1 cellular context compared by ENCODE assay signal in the genomic region with DNA sequence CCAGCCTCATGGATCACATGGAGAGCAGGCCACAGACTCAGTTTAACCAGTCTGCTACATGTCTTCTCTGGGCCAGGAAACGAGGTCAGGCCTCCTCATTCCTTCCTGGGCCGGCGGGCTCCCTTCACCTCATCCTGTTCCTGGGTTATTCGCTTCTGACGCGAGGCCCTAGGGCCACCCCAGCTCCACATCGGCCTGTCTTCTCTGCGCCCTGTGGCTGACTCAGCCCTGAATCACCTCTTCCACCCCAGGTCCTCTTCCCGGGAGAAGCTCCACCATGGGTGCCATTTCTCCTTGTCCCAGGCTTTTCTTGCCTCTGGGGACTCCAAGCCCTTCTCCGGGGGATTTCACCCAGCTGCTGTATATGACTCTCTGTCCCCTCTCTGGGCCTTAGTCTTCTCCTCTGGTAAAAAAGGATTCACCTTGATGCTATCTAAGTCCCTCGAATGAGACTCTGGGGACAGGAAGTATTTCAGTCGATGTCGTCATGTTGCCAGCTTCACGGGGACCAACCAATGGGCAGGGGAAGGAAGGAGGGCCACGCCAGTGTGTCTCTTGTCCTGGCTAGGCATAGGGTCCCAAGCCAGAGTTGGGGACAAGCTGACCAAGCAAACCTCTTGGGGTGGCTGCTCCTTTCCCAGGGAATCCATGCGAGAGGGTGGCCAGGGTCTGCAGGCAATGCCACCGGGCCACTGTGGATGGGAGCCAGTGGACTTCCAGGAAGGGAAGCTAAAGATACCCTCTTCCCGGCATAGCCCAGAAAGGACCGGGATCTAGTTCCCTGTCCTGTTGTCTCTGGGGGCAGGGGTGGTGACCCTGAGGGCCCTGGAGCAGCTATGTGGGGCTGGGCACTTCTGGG.
TF ChIP-seq lines count a peak whose summit lies in the region.

No MANE protein-coding gene starts in this region.

TF ChIP-seq in K562, 482 proteins besides CTCF, POLR2A, EP300 and RAD21 (continued from another document and continues in another):
- TF ChIP-seq IFI16 (CRISPR knock-in tag; IDR thresholded peaks at IDR 0.05) (peak; percentile 62; the same call in 1 of the 2 replicates), PTBP1 (IDR thresholded peaks at IDR 0.05; ENCODE audit: low read depth, low read length) (no peak), RBFOX2 (IDR thresholded peaks at IDR 0.05; ENCODE audit: low read depth, low read length) (peak; percentile 59; the same call in 1 of the 2 replicates), ZNF197 (CRISPR knock-in tag; IDR thresholded peaks at IDR 0.05; ENCODE audit: low read depth) (peak; percentile 80), CAMTA2 (CRISPR knock-in tag; conservative IDR thresholded peaks at IDR 0.05) (no peak), HOXB6 (CRISPR knock-in tag; IDR thresholded peaks at IDR 0.05; ENCODE audit: borderline replicate concordance) (no peak), KDM5B (IDR thresholded peaks at IDR 0.05; ENCODE audit: insufficient replicate concordance, low read depth, low read length) (no peak), ARNT (IDR thresholded peaks at IDR 0.05) (no peak), E2F3 (CRISPR knock-in tag; IDR thresholded peaks at IDR 0.05) (no peak), KDM4B (IDR thresholded peaks at IDR 0.05; ENCODE audit: borderline replicate concordance in 2 of 2, low read depth in 1 of 2) (no peak), FOS (IDR thresholded peaks at IDR 0.05; ENCODE audit: extremely low read depth, insufficient read length) (no peak), KAT8 (IDR thresholded peaks at IDR 0.05; ENCODE audit: low read depth) (no peak), ZC3H4 (CRISPR knock-in tag; IDR thresholded peaks at IDR 0.05; ENCODE audit: borderline replicate concordance) (no peak), ZNF668 (CRISPR knock-in tag; IDR thresholded peaks at IDR 0.05) (no peak), XRCC3 (IDR thresholded peaks at IDR 0.05) (no peak), ZNF175 (CRISPR knock-in tag; IDR thresholded peaks at IDR 0.05; ENCODE audit: low read depth) (peak; percentile 97), ZNF75A (CRISPR knock-in tag; IDR thresholded peaks at IDR 0.05) (no peak), NCOA6 (IDR thresholded peaks at IDR 0.05) (no peak), TEAD1 (CRISPR knock-in tag; IDR thresholded peaks at IDR 0.05) (peak in 1 of 2 experiments; percentile 64; a peak in 1 of 4 replicates), CBX1 (IDR thresholded peaks at IDR 0.05; ENCODE audit: low read depth) (no peak), CHCHD3 (CRISPR knock-in tag; IDR thresholded peaks at IDR 0.05) (no peak), KAT7 (CRISPR knock-in tag; IDR thresholded peaks at IDR 0.05; ENCODE audit: borderline replicate concordance) (no peak), U2AF2 (optimal IDR thresholded peaks at IDR 0.05; ENCODE audit: low read depth, low read length) (no peak), SPI1 (IDR thresholded peaks at IDR 0.05; ENCODE audit: borderline replicate concordance, low read depth, low read length) (no peak), PHB2 (IDR thresholded peaks at IDR 0.05; ENCODE audit: low read depth) (no peak), TFAM (CRISPR knock-in tag; conservative IDR thresholded peaks at IDR 0.05) (no peak), THRAP3 (IDR thresholded peaks at IDR 0.05; ENCODE audit: borderline replicate concordance) (no peak), CEBPG (CRISPR knock-in tag; IDR thresholded peaks at IDR 0.05) (peak; percentile 83), CEBPG (tag; conservative IDR thresholded peaks at IDR 0.05 in 1 of 2, IDR thresholded peaks at IDR 0.05 in 1 of 2) (peak; percentile 34 to 94; a peak in 3 of 4 replicates), ZBTB7A (IDR thresholded peaks at IDR 0.05; ENCODE audit: borderline replicate concordance, control insufficient read depth, low read depth, low read length) (no peak), RBM34 (IDR thresholded peaks at IDR 0.05; ENCODE audit: borderline replicate concordance, insufficient read depth, low read length) (no peak), NCOR1 (IDR thresholded peaks at IDR 0.05) (no peak), RBM14 (IDR thresholded peaks at IDR 0.05; ENCODE audit: borderline replicate concordance, insufficient read depth, low read depth, low read length) (no peak), NFYB (IDR thresholded peaks at IDR 0.05; ENCODE audit: extremely low read depth, insufficient read length) (no peak), C11orf30 (IDR thresholded peaks at IDR 0.05; ENCODE audit: low read depth) (no peak), SREBF1 (IDR thresholded peaks at IDR 0.05; ENCODE audit: borderline replicate concordance, low read depth, low read length) (no peak)
- TF ChIP-seq, protein P1, sequence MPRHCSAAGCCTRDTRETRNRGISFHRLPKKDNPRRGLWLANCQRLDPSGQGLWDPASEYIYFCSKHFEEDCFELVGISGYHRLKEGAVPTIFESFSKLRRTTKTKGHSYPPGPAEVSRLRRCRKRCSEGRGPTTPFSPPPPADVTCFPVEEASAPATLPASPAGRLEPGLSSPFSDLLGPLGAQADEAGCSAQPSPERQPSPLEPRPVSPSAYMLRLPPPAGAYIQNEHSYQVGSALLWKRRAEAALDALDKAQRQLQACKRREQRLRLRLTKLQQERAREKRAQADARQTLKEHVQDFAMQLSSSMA (CRISPR knock-in tag; IDR thresholded peaks at IDR 0.05) = no peak
- TF ChIP-seq, protein P2, sequence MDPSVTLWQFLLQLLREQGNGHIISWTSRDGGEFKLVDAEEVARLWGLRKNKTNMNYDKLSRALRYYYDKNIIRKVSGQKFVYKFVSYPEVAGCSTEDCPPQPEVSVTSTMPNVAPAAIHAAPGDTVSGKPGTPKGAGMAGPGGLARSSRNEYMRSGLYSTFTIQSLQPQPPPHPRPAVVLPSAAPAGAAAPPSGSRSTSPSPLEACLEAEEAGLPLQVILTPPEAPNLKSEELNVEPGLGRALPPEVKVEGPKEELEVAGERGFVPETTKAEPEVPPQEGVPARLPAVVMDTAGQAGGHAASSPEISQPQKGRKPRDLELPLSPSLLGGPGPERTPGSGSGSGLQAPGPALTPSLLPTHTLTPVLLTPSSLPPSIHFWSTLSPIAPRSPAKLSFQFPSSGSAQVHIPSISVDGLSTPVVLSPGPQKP (CRISPR knock-in tag; IDR thresholded peaks at IDR 0.05) = no peak
- TF ChIP-seq, protein P3, sequence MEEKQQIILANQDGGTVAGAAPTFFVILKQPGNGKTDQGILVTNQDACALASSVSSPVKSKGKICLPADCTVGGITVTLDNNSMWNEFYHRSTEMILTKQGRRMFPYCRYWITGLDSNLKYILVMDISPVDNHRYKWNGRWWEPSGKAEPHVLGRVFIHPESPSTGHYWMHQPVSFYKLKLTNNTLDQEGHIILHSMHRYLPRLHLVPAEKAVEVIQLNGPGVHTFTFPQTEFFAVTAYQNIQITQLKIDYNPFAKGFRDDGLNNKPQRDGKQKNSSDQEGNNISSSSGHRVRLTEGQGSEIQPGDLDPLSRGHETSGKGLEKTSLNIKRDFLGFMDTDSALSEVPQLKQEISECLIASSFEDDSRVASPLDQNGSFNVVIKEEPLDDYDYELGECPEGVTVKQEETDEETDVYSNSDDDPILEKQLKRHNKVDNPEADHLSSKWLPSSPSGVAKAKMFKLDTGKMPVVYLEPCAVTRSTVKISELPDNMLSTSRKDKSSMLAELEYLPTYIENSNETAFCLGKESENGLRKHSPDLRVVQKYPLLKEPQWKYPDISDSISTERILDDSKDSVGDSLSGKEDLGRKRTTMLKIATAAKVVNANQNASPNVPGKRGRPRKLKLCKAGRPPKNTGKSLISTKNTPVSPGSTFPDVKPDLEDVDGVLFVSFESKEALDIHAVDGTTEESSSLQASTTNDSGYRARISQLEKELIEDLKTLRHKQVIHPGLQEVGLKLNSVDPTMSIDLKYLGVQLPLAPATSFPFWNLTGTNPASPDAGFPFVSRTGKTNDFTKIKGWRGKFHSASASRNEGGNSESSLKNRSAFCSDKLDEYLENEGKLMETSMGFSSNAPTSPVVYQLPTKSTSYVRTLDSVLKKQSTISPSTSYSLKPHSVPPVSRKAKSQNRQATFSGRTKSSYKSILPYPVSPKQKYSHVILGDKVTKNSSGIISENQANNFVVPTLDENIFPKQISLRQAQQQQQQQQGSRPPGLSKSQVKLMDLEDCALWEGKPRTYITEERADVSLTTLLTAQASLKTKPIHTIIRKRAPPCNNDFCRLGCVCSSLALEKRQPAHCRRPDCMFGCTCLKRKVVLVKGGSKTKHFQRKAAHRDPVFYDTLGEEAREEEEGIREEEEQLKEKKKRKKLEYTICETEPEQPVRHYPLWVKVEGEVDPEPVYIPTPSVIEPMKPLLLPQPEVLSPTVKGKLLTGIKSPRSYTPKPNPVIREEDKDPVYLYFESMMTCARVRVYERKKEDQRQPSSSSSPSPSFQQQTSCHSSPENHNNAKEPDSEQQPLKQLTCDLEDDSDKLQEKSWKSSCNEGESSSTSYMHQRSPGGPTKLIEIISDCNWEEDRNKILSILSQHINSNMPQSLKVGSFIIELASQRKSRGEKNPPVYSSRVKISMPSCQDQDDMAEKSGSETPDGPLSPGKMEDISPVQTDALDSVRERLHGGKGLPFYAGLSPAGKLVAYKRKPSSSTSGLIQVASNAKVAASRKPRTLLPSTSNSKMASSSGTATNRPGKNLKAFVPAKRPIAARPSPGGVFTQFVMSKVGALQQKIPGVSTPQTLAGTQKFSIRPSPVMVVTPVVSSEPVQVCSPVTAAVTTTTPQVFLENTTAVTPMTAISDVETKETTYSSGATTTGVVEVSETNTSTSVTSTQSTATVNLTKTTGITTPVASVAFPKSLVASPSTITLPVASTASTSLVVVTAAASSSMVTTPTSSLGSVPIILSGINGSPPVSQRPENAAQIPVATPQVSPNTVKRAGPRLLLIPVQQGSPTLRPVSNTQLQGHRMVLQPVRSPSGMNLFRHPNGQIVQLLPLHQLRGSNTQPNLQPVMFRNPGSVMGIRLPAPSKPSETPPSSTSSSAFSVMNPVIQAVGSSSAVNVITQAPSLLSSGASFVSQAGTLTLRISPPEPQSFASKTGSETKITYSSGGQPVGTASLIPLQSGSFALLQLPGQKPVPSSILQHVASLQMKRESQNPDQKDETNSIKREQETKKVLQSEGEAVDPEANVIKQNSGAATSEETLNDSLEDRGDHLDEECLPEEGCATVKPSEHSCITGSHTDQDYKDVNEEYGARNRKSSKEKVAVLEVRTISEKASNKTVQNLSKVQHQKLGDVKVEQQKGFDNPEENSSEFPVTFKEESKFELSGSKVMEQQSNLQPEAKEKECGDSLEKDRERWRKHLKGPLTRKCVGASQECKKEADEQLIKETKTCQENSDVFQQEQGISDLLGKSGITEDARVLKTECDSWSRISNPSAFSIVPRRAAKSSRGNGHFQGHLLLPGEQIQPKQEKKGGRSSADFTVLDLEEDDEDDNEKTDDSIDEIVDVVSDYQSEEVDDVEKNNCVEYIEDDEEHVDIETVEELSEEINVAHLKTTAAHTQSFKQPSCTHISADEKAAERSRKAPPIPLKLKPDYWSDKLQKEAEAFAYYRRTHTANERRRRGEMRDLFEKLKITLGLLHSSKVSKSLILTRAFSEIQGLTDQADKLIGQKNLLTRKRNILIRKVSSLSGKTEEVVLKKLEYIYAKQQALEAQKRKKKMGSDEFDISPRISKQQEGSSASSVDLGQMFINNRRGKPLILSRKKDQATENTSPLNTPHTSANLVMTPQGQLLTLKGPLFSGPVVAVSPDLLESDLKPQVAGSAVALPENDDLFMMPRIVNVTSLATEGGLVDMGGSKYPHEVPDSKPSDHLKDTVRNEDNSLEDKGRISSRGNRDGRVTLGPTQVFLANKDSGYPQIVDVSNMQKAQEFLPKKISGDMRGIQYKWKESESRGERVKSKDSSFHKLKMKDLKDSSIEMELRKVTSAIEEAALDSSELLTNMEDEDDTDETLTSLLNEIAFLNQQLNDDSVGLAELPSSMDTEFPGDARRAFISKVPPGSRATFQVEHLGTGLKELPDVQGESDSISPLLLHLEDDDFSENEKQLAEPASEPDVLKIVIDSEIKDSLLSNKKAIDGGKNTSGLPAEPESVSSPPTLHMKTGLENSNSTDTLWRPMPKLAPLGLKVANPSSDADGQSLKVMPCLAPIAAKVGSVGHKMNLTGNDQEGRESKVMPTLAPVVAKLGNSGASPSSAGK (IDR thresholded peaks at IDR 0.05) = no peak; the same call in 1 of the 2 replicates
- TF ChIP-seq, protein P4, sequence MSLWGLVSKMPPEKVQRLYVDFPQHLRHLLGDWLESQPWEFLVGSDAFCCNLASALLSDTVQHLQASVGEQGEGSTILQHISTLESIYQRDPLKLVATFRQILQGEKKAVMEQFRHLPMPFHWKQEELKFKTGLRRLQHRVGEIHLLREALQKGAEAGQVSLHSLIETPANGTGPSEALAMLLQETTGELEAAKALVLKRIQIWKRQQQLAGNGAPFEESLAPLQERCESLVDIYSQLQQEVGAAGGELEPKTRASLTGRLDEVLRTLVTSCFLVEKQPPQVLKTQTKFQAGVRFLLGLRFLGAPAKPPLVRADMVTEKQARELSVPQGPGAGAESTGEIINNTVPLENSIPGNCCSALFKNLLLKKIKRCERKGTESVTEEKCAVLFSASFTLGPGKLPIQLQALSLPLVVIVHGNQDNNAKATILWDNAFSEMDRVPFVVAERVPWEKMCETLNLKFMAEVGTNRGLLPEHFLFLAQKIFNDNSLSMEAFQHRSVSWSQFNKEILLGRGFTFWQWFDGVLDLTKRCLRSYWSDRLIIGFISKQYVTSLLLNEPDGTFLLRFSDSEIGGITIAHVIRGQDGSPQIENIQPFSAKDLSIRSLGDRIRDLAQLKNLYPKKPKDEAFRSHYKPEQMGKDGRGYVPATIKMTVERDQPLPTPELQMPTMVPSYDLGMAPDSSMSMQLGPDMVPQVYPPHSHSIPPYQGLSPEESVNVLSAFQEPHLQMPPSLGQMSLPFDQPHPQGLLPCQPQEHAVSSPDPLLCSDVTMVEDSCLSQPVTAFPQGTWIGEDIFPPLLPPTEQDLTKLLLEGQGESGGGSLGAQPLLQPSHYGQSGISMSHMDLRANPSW (CRISPR knock-in tag; IDR thresholded peaks at IDR 0.05) = no peak
- TF ChIP-seq, protein P5, sequence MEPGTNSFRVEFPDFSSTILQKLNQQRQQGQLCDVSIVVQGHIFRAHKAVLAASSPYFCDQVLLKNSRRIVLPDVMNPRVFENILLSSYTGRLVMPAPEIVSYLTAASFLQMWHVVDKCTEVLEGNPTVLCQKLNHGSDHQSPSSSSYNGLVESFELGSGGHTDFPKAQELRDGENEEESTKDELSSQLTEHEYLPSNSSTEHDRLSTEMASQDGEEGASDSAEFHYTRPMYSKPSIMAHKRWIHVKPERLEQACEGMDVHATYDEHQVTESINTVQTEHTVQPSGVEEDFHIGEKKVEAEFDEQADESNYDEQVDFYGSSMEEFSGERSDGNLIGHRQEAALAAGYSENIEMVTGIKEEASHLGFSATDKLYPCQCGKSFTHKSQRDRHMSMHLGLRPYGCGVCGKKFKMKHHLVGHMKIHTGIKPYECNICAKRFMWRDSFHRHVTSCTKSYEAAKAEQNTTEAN (CRISPR knock-in tag; IDR thresholded peaks at IDR 0.05) = no peak
- TF ChIP-seq, protein P6, sequence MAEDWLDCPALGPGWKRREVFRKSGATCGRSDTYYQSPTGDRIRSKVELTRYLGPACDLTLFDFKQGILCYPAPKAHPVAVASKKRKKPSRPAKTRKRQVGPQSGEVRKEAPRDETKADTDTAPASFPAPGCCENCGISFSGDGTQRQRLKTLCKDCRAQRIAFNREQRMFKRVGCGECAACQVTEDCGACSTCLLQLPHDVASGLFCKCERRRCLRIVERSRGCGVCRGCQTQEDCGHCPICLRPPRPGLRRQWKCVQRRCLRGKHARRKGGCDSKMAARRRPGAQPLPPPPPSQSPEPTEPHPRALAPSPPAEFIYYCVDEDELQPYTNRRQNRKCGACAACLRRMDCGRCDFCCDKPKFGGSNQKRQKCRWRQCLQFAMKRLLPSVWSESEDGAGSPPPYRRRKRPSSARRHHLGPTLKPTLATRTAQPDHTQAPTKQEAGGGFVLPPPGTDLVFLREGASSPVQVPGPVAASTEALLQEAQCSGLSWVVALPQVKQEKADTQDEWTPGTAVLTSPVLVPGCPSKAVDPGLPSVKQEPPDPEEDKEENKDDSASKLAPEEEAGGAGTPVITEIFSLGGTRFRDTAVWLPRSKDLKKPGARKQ (CRISPR knock-in tag; IDR thresholded peaks at IDR 0.05) = no peak
